1 cellular context compared by ENCODE assay signal in the genomic region with DNA sequence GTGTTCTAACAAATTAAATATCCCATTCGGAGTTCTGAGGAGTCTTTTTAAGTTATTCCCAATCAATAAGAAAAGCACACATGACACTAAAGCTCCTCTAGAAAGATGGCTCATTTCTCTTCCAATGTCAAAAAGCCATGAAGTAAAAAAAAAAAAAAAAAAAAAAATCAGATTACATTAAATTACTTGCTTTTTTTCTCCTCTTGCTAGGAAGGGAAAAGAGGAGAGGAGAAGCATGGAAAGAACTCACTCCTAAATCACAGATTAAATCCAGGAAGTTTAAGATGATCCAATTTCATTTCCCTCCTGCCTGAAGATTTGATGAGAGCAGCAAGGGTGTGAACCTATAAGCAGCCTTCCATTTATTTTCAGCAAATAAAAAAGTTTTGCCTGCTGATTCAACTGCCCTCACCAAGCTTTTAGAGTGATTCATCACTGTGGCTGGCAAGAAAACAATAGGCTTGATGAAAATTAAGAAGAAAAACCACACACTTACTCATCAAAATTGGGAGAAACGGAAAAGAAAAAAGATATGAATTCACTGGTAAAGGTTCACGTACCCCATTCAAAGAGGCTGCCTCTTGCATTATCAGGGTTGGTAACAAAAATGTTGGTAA.
TF ChIP-seq lines count a peak whose summit lies in the region.

No MANE protein-coding gene starts in this region.

TF ChIP-seq in GM23338, 12 proteins besides CTCF, POLR2A, EP300 and RAD21 (continued from another document):
- no peak for TF ChIP-seq REST (IDR thresholded peaks at IDR 0.05; ENCODE audit: unreplicated experiment)
TF ChIP-seq in GM23338: peak in this region for 0.
